Comparison of ENCODE assay signal across 8 cellular contexts in genomic region chr10:26215923-26216576, GRCh38. TPM values are rescaled to one million over a fixed set of nuclear protein-coding genes. Genes with fewer than 3 reads are reported as not detected.
DNase-seq lines count a peak whose midpoint lies in the region; ATAC-seq and TF ChIP-seq lines count a peak whose summit lies in the region.
"Had no signal": no experiment of that assay in that cellular context is flagged by ENCODE, and none has a peak within 500 bp of the region (broad histone marks: within the 10 kb centered on the region; RNA-seq: fewer than 3 reads in every experiment).

No MANE protein-coding gene starts in this region.

- H3K36me3 ChIP-seq in H7 (replicated peaks; ENCODE audit: control insufficient read depth, insufficient read depth, low read length) = no peaks in the 10 kb centered on the region

- peaks cover 84% of the 10 kb centered on the region for H3K27me3 ChIP-seq in H7 (ENCODE audit: control insufficient read depth, insufficient read depth, low read length)

- DNase-seq in H7 = peak; percentile 93
- DNase-seq in RPMI8226 = peak; percentile 27
- DNase-seq in foreskin melanocyte = peak; percentile 16
- DNase-seq in retinal pigment epithelial cell (ENCODE audit: low read depth) = peak; percentile 8
- DNase-seq in putamen (ENCODE audit: low spot score) = no peak
- DNase-seq in UCSD-AML1 (lab: John Stamatoyannopoulos, UW; ENCODE audit: unreplicated experiment) = no peak

- H3K4me3 ChIP-seq in H7 (ENCODE audit: insufficient read depth, low read depth, low read length) (peak overlapping the region; percentile 51), retinal pigment epithelial cell (ENCODE audit: low read length) (peak overlapping the region; percentile 8)

- ATAC-seq in HG03432 (IDR thresholded peaks at IDR 0.05; ENCODE audit: unreplicated experiment) = no peak

- TF ChIP-seq CTCF in retinal pigment epithelial cell (conservative IDR thresholded peaks at IDR 0.05; ENCODE audit: low read depth, low read length) = no peak

RNA-seq across cellular contexts. Expression of gene GAD2, which starts 0.5 kb away (rescaled TPM):
- 1.8 and 2.7 TPM in 2 replicates for total RNA-seq in H7 (2014; rRNA removed; shearing (Covaris generic))
- total RNA-seq: NCI-H460 had no signal

Comparison
In these comparisons a context has a peak if more than half of its experiments do, and no peak if none do; other contexts are left out.
1. DNase-seq: peak in H7 (single experiment), RPMI8226 (single experiment), foreskin melanocyte (single experiment) and retinal pigment epithelial cell (single experiment); none in putamen (single experiment) and UCSD-AML1 (single experiment).